In genomic region chr18:78579449-78579848, GRCh38 we compare ENCODE assay signal across 29 cellular contexts.
"Had no signal": no experiment of that assay in that cellular context is flagged by ENCODE, and none has a peak within 500 bp of the region (broad histone marks: within the 10 kb centered on the region; RNA-seq: fewer than 3 reads in every experiment).

No MANE protein-coding gene starts in this region.

- H3K36me3 ChIP-seq: adrenal gland, brain microvascular endothelial cell, breast epithelium had no signal

- H3K4me1 ChIP-seq: adrenal gland, body of pancreas, breast epithelium had no signal

- H3K9me3 ChIP-seq: adrenal gland had no signal

- DNase-seq: activated B cell treated with CpG ODN at 0.5 μM for 24 hours; activated CD4-positive, alpha-beta memory T cell treated with anti-CD3 and anti-CD28 coated beads for 36 hours; activated CD4-positive, alpha-beta T cell treated with anti-CD3 and anti-CD28 coated beads for 4 hours; activated CD4-positive, alpha-beta T cell treated with anti-CD3 and anti-CD28 coated beads, Interleukin-2, amount 10 ng/mL, durations not matched to agents 24 days and 14 days; activated CD4-positive, alpha-beta T cell treated with anti-CD3 and anti-CD28 coated beads, Interleukin-2, amount 50 U/mL, for 1 hour; activated CD4-positive, alpha-beta T cell treated with anti-CD3 and anti-CD28 coated beads, Interleukin-2, amount 50 U/mL, for 4 hours; activated CD4-positive, CD25-positive, alpha-beta regulatory T cell treated with anti-CD3 and anti-CD28 coated beads, Interleukin-2, amount 50 U/mL, for 72 hours; activated CD8-positive, alpha-beta memory T cell treated with anti-CD3 and anti-CD28 coated beads, Interleukin-2, amount 50 U/mL, for 4 hours; activated CD8-positive, alpha-beta T cell treated with anti-CD3 and anti-CD28 coated beads for 36 hours; activated effector memory CD4-positive, alpha-beta T cell treated with anti-CD3 and anti-CD28 coated beads, Interleukin-2, amount 50 U/mL, for 16 hours; activated gamma-delta T cell treated with Interleukin-2 at 50 U/mL for 16 hours; activated naive CD4-positive, alpha-beta T cell; activated naive CD4-positive, alpha-beta T cell treated with anti-CD3 and anti-CD28 coated beads for 36 hours; activated naive CD4-positive, alpha-beta T cell treated with anti-CD3 and anti-CD28 coated beads, Interleukin-2, amount 50 U/mL, for 16 hours; activated naive CD8-positive, alpha-beta T cell treated with anti-CD3 and anti-CD28 coated beads for 36 hours; activated T-cell treated with anti-CD3 and anti-CD28 coated beads for 4 hours; activated T-cell treated with anti-CD3 and anti-CD28 coated beads, Interleukin-2, amount 50 U/mL, for 1 hour; activated T-cell treated with anti-CD3 and anti-CD28 coated beads, Interleukin-2, amount 50 U/mL, for 4 hours; activated T-cell treated with anti-CD3 and anti-CD28 coated beads, Interleukin-2, amount 50 U/mL, for 72 hours; adrenal gland; amniotic stem cell; body of pancreas; brain microvascular endothelial cell; central memory CD4-positive, alpha-beta T cell; T-helper 1 cell; T-helper 2 cell; T-helper 9 cell had no signal

- H3K27ac ChIP-seq: adrenal gland, body of pancreas, brain microvascular endothelial cell, breast epithelium, VCaP had no signal

- H3K4me3 ChIP-seq: adrenal gland, body of pancreas, breast epithelium had no signal

- H3K27me3 ChIP-seq: adrenal gland, body of pancreas, brain microvascular endothelial cell had no signal
